ENCODE assay signal across 19 cellular contexts in the genomic region with DNA sequence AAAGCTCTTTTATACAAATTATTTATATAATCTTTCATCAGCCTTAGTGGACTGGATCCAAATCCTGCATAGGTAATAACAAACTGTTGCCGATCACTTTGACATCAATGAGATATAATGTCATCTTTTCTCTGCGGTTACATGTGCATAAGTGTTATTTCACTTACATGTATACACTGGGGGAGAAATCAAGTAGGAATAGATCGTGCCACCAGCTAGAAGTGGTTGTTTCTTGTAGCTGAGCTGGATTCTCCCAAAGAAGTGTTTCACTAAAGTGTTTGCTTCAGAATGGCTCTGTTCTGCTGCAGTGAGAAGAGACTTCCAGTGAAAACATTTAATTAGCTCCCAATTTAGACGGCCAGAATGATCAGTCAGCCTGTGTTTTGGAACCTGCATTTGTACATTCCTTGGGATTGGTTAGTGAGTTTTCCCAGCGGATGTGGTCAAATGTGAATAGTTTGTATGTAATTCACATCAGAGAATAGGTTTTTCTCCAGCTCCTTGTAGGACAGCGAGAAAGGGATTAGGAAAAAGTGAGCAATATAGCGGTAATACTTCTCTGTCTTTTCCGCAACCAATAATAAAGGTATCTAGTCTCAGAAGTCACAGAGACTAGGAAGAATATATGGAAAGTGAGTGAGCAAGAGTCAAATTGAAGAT.
DNase-seq lines count a peak whose midpoint lies in the region; ATAC-seq and TF ChIP-seq lines count a peak whose summit lies in the region.
"Had no signal": no experiment of that assay in that cellular context is flagged by ENCODE, and none has a peak within 500 bp of the region (broad histone marks: within the 10 kb centered on the region; RNA-seq: fewer than 3 reads in every experiment).

No MANE protein-coding gene starts in this region.

- H3K27me3 Mint-ChIP-seq in MCF 10A (ENCODE audit: insufficient read depth, unreplicated experiment) = no peaks in the 10 kb centered on the region
- H3K27me3 Mint-ChIP-seq: CD4-positive, CD25-positive, alpha-beta regulatory T cell had no signal

- peaks cover 24% of the 10 kb centered on the region for H3K4me1 Mint-ChIP-seq in MCF 10A (ENCODE audit: insufficient read depth, unreplicated experiment)
- H3K4me1 Mint-ChIP-seq: CD4-positive, CD25-positive, alpha-beta regulatory T cell; GM23338 had no signal

- BruUV-seq in MCF 10A (replicated peaks; lab: Mats Ljungman, UMichigan) = no TSS peak

- intact Hi-C loops in MCF 10A (cut with micrococcal nuclease) = no loop called here
- intact Hi-C loops in breast epithelium (cut with DNase I; ENCODE audit: low total_unique reads) = no loop called here
- intact Hi-C loops in ascending aorta (cut with DNase I) = loop anchor here (2.0 kb wide), 1 partner anchor 16 kb away; no protein-coding TSS in a partner anchor
- intact Hi-C loops in aorta (cut with DNase I) = no loop called here

- peak; percentile 4 for ATAC-seq in foreskin keratinocyte
- ATAC-seq in aorta (ENCODE audit: low FRiP score) = peak; percentile 31
- no peak for ATAC-seq in GM21360 (IDR thresholded peaks at IDR 0.05; ENCODE audit: unreplicated experiment)
- ATAC-seq: GM23338 had no signal

- H3K4me1 ChIP-seq in breast epithelium (no peaks in the 10 kb centered on the region), ascending aorta (peaks cover 0 to 18% of the 10 kb centered on the region in 2 donors), foreskin keratinocyte (peaks cover 16% of the 10 kb centered on the region), aorta (ENCODE audit: control insufficient read depth in 1 of 2, insufficient read depth in 2 of 2, low read length in 2 of 2) (peaks cover 2 to 4% of the 10 kb centered on the region in 2 donors)
- H3K4me1 ChIP-seq: Peyer's patch had no signal

- H3K4me3 ChIP-seq in breast epithelium (no peak overlapping the region), ascending aorta (no peak overlapping the region), aorta (ENCODE audit: low read length in 2 of 2) (no peak overlapping the region)
- H3K4me3 ChIP-seq: GM23338, Peyer's patch had no signal

- 62 to 64% methylated on average over 8 of the region's 8 CpGs for WGBS in aorta, 2 donors

- peak overlapping the region; percentile 53 for H3K27ac Mint-ChIP-seq in MCF 10A (ENCODE audit: low read depth, unreplicated experiment)
- H3K27ac Mint-ChIP-seq: CD4-positive, CD25-positive, alpha-beta regulatory T cell; GM23338 had no signal

- H3K27ac ChIP-seq in breast epithelium = peak overlapping the region in 1 of 2 donors; percentile 9
- peak overlapping the region; percentile 64 to 74 for H3K27ac ChIP-seq in ascending aorta
- H3K27ac ChIP-seq in foreskin keratinocyte = peak overlapping the region; percentile 63
- H3K27ac ChIP-seq in aorta (ENCODE audit: low read depth in 1 of 2, low read length in 2 of 2) = peak overlapping the region; percentile 51 to 71
- H3K27ac ChIP-seq: 22Rv1 had no signal

- H3K9me3 ChIP-seq in breast epithelium (peaks cover 5 to 10% of the 10 kb centered on the region in 2 donors), ascending aorta (peaks cover 0 to 8% of the 10 kb centered on the region in 2 donors), aorta (ENCODE audit: control insufficient read depth, low read length) (no peaks in the 10 kb centered on the region)
- H3K9me3 ChIP-seq: Peyer's patch had no signal

- CTCF ChIA-PET in MCF 10A (lab: Yijun Ruan, JAX) = interaction anchor here (0.5 to 1.5 kb wide), 9 partner anchors 13 to 1802 kb away, joined by 3 to 5 read pairs (median 3); no protein-coding TSS in a partner anchor

- H3K36me3 ChIP-seq in breast epithelium = no peaks in the 10 kb centered on the region
- H3K36me3 ChIP-seq in ascending aorta = no peaks in the 10 kb centered on the region
- no peaks in the 10 kb centered on the region for H3K36me3 ChIP-seq in aorta (ENCODE audit: control insufficient read depth in 1 of 2, insufficient read depth in 2 of 2, low read length in 1 of 2)
- H3K36me3 ChIP-seq: Peyer's patch had no signal

- H3K27me3 ChIP-seq in breast epithelium = no peaks in the 10 kb centered on the region
- no peaks in the 10 kb centered on the region for H3K27me3 ChIP-seq in ascending aorta
- H3K27me3 ChIP-seq in foreskin keratinocyte = no peaks in the 10 kb centered on the region
- no peaks in the 10 kb centered on the region for H3K27me3 ChIP-seq in aorta (ENCODE audit: control insufficient read depth in 1 of 2, insufficient read depth in 2 of 2, low read length in 1 of 2)
- H3K27me3 ChIP-seq: Peyer's patch had no signal

- no peak for TF ChIP-seq POLR2A in breast epithelium (IDR thresholded peaks at IDR 0.05)

- TF ChIP-seq CTCF in MCF 10A (IDR thresholded peaks at IDR 0.05; ENCODE audit: unreplicated experiment) = no peak
- no peak for TF ChIP-seq CTCF in breast epithelium (IDR thresholded peaks at IDR 0.05)
- no peak for TF ChIP-seq CTCF in ascending aorta (IDR thresholded peaks at IDR 0.05)
- TF ChIP-seq CTCF in foreskin keratinocyte (conservative IDR thresholded peaks at IDR 0.05) = no peak

- peaks cover 8% of the 10 kb centered on the region for H3K9me3 Mint-ChIP-seq in MCF 10A (ENCODE audit: unreplicated experiment)

- H3K4me3 Mint-ChIP-seq in MCF 10A (ENCODE audit: unreplicated experiment) = no peak overlapping the region
- H3K4me3 Mint-ChIP-seq: CD4-positive, CD25-positive, alpha-beta regulatory T cell; GM23338 had no signal

- DNase-seq in MCF 10A (ENCODE audit: unreplicated experiment) (peak; percentile 24), breast epithelium (ENCODE audit: low spot score in 2 of 2) (no peak), ascending aorta (ENCODE audit: low spot score in 2 of 2) (no peak), foreskin keratinocyte (peak; percentile 36 to 53), aorta (no peak), kidney glomerular epithelial cell (lab: John Stamatoyannopoulos, UW) (no peak), cortex of kidney (lab: John Stamatoyannopoulos, UW) (no peak)
- DNase-seq: CD4-positive, CD25-positive, alpha-beta regulatory T cell; DMS53; KG1; NCI-H1105 treated with DMSO at 0.1 percent for 48 hours; NCI-H187 treated with DMSO at 0.1 percent for 48 hours; NCI-H510A; NCI-H82; Peyer's patch; SHP77 had no signal

- POLR2A ChIA-PET in MCF 10A (lab: Yijun Ruan, JAX) = interaction anchor here (0.9 to 1.1 kb wide), 3 partner anchors 13 to 166 kb away, joined by 3 read pairs; no protein-coding TSS in a partner anchor

- no peaks in the 10 kb centered on the region for H3K36me3 Mint-ChIP-seq in MCF 10A (ENCODE audit: insufficient read depth, unreplicated experiment)
- H3K36me3 Mint-ChIP-seq: CD4-positive, CD25-positive, alpha-beta regulatory T cell had no signal

Comparison
In these comparisons a context has a peak if more than half of its experiments do, and no peak if none do; other contexts are left out.
1. DNase-seq: peak in MCF 10A (single experiment) and foreskin keratinocyte (2 of 2); none in breast epithelium (0 of 2), ascending aorta (0 of 2), aorta (0 of 2), kidney glomerular epithelial cell (single experiment) and cortex of kidney (single experiment).